ENCODE assay signal across 30 cellular contexts in the genomic region with DNA sequence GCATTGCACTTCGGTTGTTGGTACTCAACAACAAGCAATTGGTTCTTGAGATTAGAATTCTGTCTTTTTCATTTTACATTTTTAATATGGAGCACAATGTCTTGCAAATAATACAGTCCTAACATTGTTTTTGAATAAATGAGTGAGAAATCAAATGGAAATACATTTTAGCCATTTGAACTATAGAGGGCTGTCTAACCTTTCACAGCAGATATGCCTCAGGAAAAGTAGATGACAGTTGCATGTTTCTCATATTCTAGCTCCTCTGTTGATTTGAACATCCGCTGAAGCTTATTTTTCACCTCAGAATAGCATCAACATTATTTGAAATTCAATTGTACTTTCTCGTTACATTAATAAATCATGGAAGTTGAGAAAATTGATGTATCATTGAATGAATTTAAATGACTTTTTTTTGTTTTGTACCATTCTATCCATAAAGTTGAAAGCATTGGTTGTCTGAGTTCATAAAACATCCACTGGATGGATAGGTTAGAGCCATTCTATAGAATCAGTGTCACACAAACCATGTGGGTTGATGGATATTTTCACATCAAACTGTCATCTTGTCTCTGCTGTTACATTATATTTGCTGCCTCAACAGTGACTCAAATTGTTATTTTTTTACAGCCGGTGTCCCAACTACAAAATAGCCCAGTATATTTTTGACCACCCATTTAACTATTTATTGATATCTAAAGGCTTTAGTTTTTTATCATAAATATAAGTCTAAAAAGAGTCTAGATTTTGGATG.
DNase-seq lines count a peak whose midpoint lies in the region; ATAC-seq, FAIRE-seq and TF ChIP-seq lines count a peak whose summit lies in the region.
"Had no signal": no experiment of that assay in that cellular context is flagged by ENCODE, and none has a peak within 500 bp of the region (broad histone marks: within the 10 kb centered on the region; RNA-seq: fewer than 3 reads in every experiment).

No MANE protein-coding gene starts in this region.

- no peak overlapping the region for H3K4ac ChIP-seq in trophoblast cell (ENCODE audit: low read depth, low read length)

- no peak overlapping the region for H2BK12ac ChIP-seq in trophoblast cell (ENCODE audit: low read length)

- H3K79me1 ChIP-seq in trophoblast cell (ENCODE audit: low read length) = no peaks in the 10 kb centered on the region

- H2BK5ac ChIP-seq in trophoblast cell (ENCODE audit: low read depth, low read length, poor library complexity) = no peak overlapping the region

- BruUV-seq in GM12878 (replicated peaks; lab: Mats Ljungman, UMichigan) = no TSS peak

- no peak overlapping the region for H3K9ac ChIP-seq in GM12878 (ENCODE audit: control insufficient read depth, insufficient read depth, low read length)
- H3K9ac ChIP-seq in GM23248 = no peak overlapping the region
- H3K9ac ChIP-seq in trophoblast cell (ENCODE audit: low read length) = no peak overlapping the region

- no peak for ATAC-seq in GM12878
- ATAC-seq: activated CD8-positive, alpha-beta T cell treated with anti-CD3 and anti-CD28 coated beads for 36 hours; body of pancreas; GM23338; natural killer cell; sciatic nerve had no signal

- no peaks in the 10 kb centered on the region for H3K36me3 ChIP-seq in BE2C
- no peaks in the 10 kb centered on the region for H3K36me3 ChIP-seq in GM12878 (ENCODE audit: control insufficient read depth in 2 of 2, insufficient read depth in 2 of 2, low read length in 1 of 2)
- no peaks in the 10 kb centered on the region for H3K36me3 ChIP-seq in GM23248 (ENCODE audit: low read depth)
- H3K36me3 ChIP-seq in trophoblast cell (ENCODE audit: control insufficient read depth in 1 of 2, insufficient read depth in 2 of 2, low read length in 2 of 2) = no peaks in the 10 kb centered on the region
- H3K36me3 ChIP-seq: colonic mucosa, esophagus muscularis mucosa, thoracic aorta had no signal

- no peak for FAIRE-seq in GM12878 (lab: Jason Lieb, UNC)
- FAIRE-seq: frontal cortex had no signal

- 15% methylated on average over 4 of the region's 4 CpGs for WGBS in GM12878 (ENCODE audit: insufficient coverage, insufficient replicate concordance, low lambda C conversion rate, missing lambda C conversion rate)
- 29 to 30% methylated on average over 4 of the region's 4 CpGs for WGBS in GM23248 (ENCODE audit: low coverage in 1 of 2, low lambda C conversion rate in 2 of 2, missing lambda C conversion rate in 2 of 2), 2 experiments
- WGBS in trophoblast cell (ENCODE audit: extremely low coverage, insufficient coverage, insufficient read length) = no CpG with 5 or more reads among the region's 4 CpGs

- RAD21 ChIA-PET in GM12878 (lab: Charles Lee; ENCODE audit: unreplicated experiment) = interaction anchor here (1.0 kb wide), 1 partner anchor 129 kb away, joined by 3 read pairs; no protein-coding TSS in a partner anchor

- H2AK5ac ChIP-seq in trophoblast cell (ENCODE audit: low read length) = no peak overlapping the region

- peak; percentile 38; the same call in 1 of the 2 replicates for TF ChIP-seq RAD21 in Ishikawa (IDR thresholded peaks at IDR 0.05; ENCODE audit: low read depth)
- 0 out of 2 replicates have a peak, but pooled peaks have one; percentile 21 for TF ChIP-seq RAD21 in GM12878 (IDR thresholded peaks at IDR 0.05; ENCODE audit: insufficient read depth, low read depth, low read length)

- TF ChIP-seq EP300 in Ishikawa (IDR thresholded peaks at IDR 0.05; ENCODE audit: borderline replicate concordance) = no peak
- TF ChIP-seq EP300 in GM12878 (IDR thresholded peaks at IDR 0.05; ENCODE audit: borderline replicate concordance in 1 of 2, control insufficient read depth in 1 of 2, low read depth in 2 of 2, low read length in 2 of 2) = no peak

- POLR2A ChIA-PET in GM12878 (lab: Charles Lee) = no interaction called here

- intact Hi-C loops in GM12878 (cut with micrococcal nuclease; ENCODE audit: unreplicated experiment) = no loop called here

- H3K4me2 ChIP-seq in GM12878 (ENCODE audit: control insufficient read depth, insufficient read depth) = no peak overlapping the region
- H3K4me2 ChIP-seq in GM23248 (ENCODE audit: unreplicated experiment) = no peak overlapping the region
- no peak overlapping the region for H3K4me2 ChIP-seq in trophoblast cell (ENCODE audit: low read length)
- H3K4me2 ChIP-seq: GM23338 had no signal

- no peak overlapping the region for H3K23ac ChIP-seq in trophoblast cell (ENCODE audit: low read length)

- H3K4me3 ChIP-seq in BE2C (ENCODE audit: low read depth, low read length) = no peak overlapping the region
- H3K4me3 ChIP-seq in GM12878 = no peak overlapping the region
- H3K4me3 ChIP-seq in GM23248 = no peak overlapping the region
- H3K4me3 ChIP-seq in trophoblast cell (ENCODE audit: low read depth, low read length) = no peak overlapping the region
- H3K4me3 ChIP-seq: body of pancreas, colonic mucosa, esophagus muscularis mucosa, GM23338, thoracic aorta had no signal

- no peak overlapping the region for H3K14ac ChIP-seq in trophoblast cell (ENCODE audit: low read length)

- H3F3A ChIP-seq in GM23248 (ENCODE audit: insufficient read depth) = no peaks in the 10 kb centered on the region

- H3K9me3 ChIP-seq in BE2C = no peaks in the 10 kb centered on the region
- no peaks in the 10 kb centered on the region for H3K9me3 ChIP-seq in GM12878 (replicated peaks; ENCODE audit: control insufficient read depth, insufficient read depth, low read length)
- no peaks in the 10 kb centered on the region for H3K9me3 ChIP-seq in GM23248 (ENCODE audit: low read depth)
- no peaks in the 10 kb centered on the region for H3K9me3 ChIP-seq in trophoblast cell (ENCODE audit: insufficient read depth, low read depth, low read length)
- H3K9me3 ChIP-seq: body of pancreas, colonic mucosa, esophagus muscularis mucosa, thoracic aorta had no signal

- H3K4me1 ChIP-seq in BE2C (no peaks in the 10 kb centered on the region), GM12878 (ENCODE audit: control insufficient read depth, insufficient read depth, low read length) (no peaks in the 10 kb centered on the region), GM23248 (ENCODE audit: insufficient read depth) (no peaks in the 10 kb centered on the region), trophoblast cell (ENCODE audit: control insufficient read depth in 1 of 2, insufficient read depth in 2 of 2, low read length in 2 of 2) (no peaks in the 10 kb centered on the region)
- H3K4me1 ChIP-seq: body of pancreas, colonic mucosa, esophagus muscularis mucosa had no signal

- no peak overlapping the region for H4K8ac ChIP-seq in trophoblast cell (ENCODE audit: low read depth, low read length)

- no peak overlapping the region for H2BK120ac ChIP-seq in trophoblast cell (ENCODE audit: insufficient read depth, low read length, poor library complexity)

- H3K18ac ChIP-seq in trophoblast cell (ENCODE audit: low read length) = no peak overlapping the region

- H4K12ac ChIP-seq in trophoblast cell (ENCODE audit: low read depth, low read length) = no peak overlapping the region

- no peak for TF ChIP-seq POLR2A in GM12878 (IDR thresholded peaks at IDR 0.05; ENCODE audit: low read depth, low read length)

- no peaks in the 10 kb centered on the region for H3K27me3 ChIP-seq in BE2C
- no peaks in the 10 kb centered on the region for H3K27me3 ChIP-seq in GM12878 (replicated peaks in 1 of 2; ENCODE audit: control insufficient read depth in 2 of 2, insufficient read depth in 2 of 2, low read length in 1 of 2)
- no peaks in the 10 kb centered on the region for H3K27me3 ChIP-seq in GM23248 (replicated peaks; ENCODE audit: insufficient read depth)
- no peaks in the 10 kb centered on the region for H3K27me3 ChIP-seq in trophoblast cell (ENCODE audit: insufficient read depth, low read length)
- H3K27me3 ChIP-seq: body of pancreas, colonic mucosa, esophagus muscularis mucosa had no signal

- H4K20me1 ChIP-seq in GM12878 (ENCODE audit: control insufficient read depth, insufficient read depth) (no peaks in the 10 kb centered on the region), GM23248 (ENCODE audit: insufficient read depth) (no peaks in the 10 kb centered on the region)

- peak; percentile 37 for TF ChIP-seq CTCF in BE2C (IDR thresholded peaks at IDR 0.05; ENCODE audit: low read depth, low read length)
- peak in 1 of 3 experiments; percentile 43; a peak in 1 of 6 replicates for TF ChIP-seq CTCF in GM12878 (IDR thresholded peaks at IDR 0.05 in 2 of 3, conservative IDR thresholded peaks at IDR 0.05 in 1 of 3; ENCODE audit: control insufficient read depth in 2 of 3, extremely low read depth in 1 of 3, insufficient read depth in 1 of 3, low read depth in 3 of 3, low read length in 3 of 3)

- SMC1A ChIA-PET in GM12878 (lab: Charles Lee; ENCODE audit: uncharacterized antibody, unreplicated experiment) = no interaction called here

- H2AFZ ChIP-seq in GM12878 (ENCODE audit: control insufficient read depth, low read depth, low read length) (no peak overlapping the region), GM23248 (no peak overlapping the region), trophoblast cell (ENCODE audit: insufficient read depth, low read length, poor library complexity) (no peak overlapping the region)
- H2AFZ ChIP-seq: GM23338 had no signal

- CTCF ChIA-PET in GM12878 (lab: Yijun Ruan, JAX) = no interaction called here

- no peaks in the 10 kb centered on the region for H3K79me2 ChIP-seq in GM12878 (ENCODE audit: control insufficient read depth, insufficient read depth, low read length)
- H3K79me2 ChIP-seq in GM23248 (ENCODE audit: insufficient read depth) = no peaks in the 10 kb centered on the region
- no peaks in the 10 kb centered on the region for H3K79me2 ChIP-seq in trophoblast cell (ENCODE audit: control insufficient read depth, insufficient read depth, low read length, poor library complexity)

- no peaks in the 10 kb centered on the region for H3K9me2 ChIP-seq in GM23248 (ENCODE audit: insufficient read depth)

- H3K27ac ChIP-seq in GM12878 (ENCODE audit: control insufficient read depth, insufficient read depth) = no peak overlapping the region
- H3K27ac ChIP-seq in GM23248 = no peak overlapping the region
- no peak overlapping the region for H3K27ac ChIP-seq in trophoblast cell (ENCODE audit: low read depth, low read length)
- H3K27ac ChIP-seq: body of pancreas, colonic mucosa, esophagus muscularis mucosa, thoracic aorta had no signal

- in situ Hi-C loops in GM12878 (cut with MboI) (no loop called here), GM23248 (cut with MboI) (no loop called here)

- DNase-seq in BE2C (no peak), GM12878 (ENCODE audit: low read depth, low spot score) (no peak), kidney glomerular epithelial cell (lab: John Stamatoyannopoulos, UW) (peak; percentile 22), GM23248 (no peak), trophoblast cell (no peak), anterior cingulate cortex (lab: John Stamatoyannopoulos, UW) (no peak), NCI-H187 treated with DMSO at 0.1 percent for 48 hours (lab: John Stamatoyannopoulos, UW) (no peak)
- DNase-seq: activated CD4-positive, alpha-beta T cell treated with anti-CD3 and anti-CD28 coated beads for 1 hour; activated CD8-positive, alpha-beta T cell treated with anti-CD3 and anti-CD28 coated beads for 36 hours; activated gamma-delta T cell; activated T-cell treated with anti-CD3 and anti-CD28 coated beads, Interleukin-2, amount 50 U/mL, for 1 hour; body of pancreas; colonic mucosa; hypothalamus; midbrain; natural killer cell; NCI-H1092; NCI-H2029 treated with DMSO at 0.1 percent for 48 hours; NCI-H345; NCI-H774; Right ventricle myocardium superior; stimulated activated CD4-positive, alpha-beta T cell treated with anti-CD3 and anti-CD28 coated beads, Interleukin-4, amount 100 ng/mL, for 4 hours; stimulated activated naive CD4-positive, alpha-beta T cell; T-helper 1 cell had no signal

- H4K91ac ChIP-seq in trophoblast cell (ENCODE audit: low read depth, low read length) = no peak overlapping the region
